ENCODE assay signal across 1 cellular context in genomic region chr1:95041491-95042165, GRCh38.
TF ChIP-seq lines count a peak whose summit lies in the region.

No MANE protein-coding gene starts in this region.

TF ChIP-seq in GM23338, 12 proteins besides CTCF, POLR2A, EP300 and RAD21 (continued from another document):
- no peak for TF ChIP-seq ETS1 (IDR thresholded peaks at IDR 0.05)
